Comparison of ENCODE assay signal across 8 cellular contexts in genomic region chr1:54488831-54489626, GRCh38. TPM values are rescaled to one million over a fixed set of nuclear protein-coding genes. Genes with fewer than 3 reads are reported as not detected.
DNase-seq lines count a peak whose midpoint lies in the region; ATAC-seq and TF ChIP-seq lines count a peak whose summit lies in the region.

No MANE protein-coding gene starts in this region.

- H2AFZ ChIP-seq in neural progenitor cell (replicated peaks) = no peak overlapping the region

- H3K4me1 Mint-ChIP-seq in CD8-positive, alpha-beta T cell (ENCODE audit: low read depth) = peaks cover 37% of the 10 kb centered on the region
- peaks cover 51% of the 10 kb centered on the region for H3K4me1 Mint-ChIP-seq in neural progenitor cell

- peaks cover 3% of the 10 kb centered on the region for H3K27me3 Mint-ChIP-seq in CD8-positive, alpha-beta T cell (ENCODE audit: low read depth)
- peaks cover 11% of the 10 kb centered on the region for H3K27me3 Mint-ChIP-seq in neural progenitor cell (ENCODE audit: insufficient read depth, low read depth)

- TF ChIP-seq CTCF in CD8-positive, alpha-beta T cell (IDR thresholded peaks at IDR 0.05) = peak; percentile 96
- TF ChIP-seq CTCF in GM20000 (IDR thresholded peaks at IDR 0.05; ENCODE audit: extremely low read depth, missing control alignments) (peak; percentile 87), RWPE1 (conservative IDR thresholded peaks at IDR 0.05; ENCODE audit: low read depth) (peak; percentile 91), neural progenitor cell (IDR thresholded peaks at IDR 0.05) (peak; percentile 97)

- H3K79me2 ChIP-seq in neural progenitor cell (ENCODE audit: low read depth) = no peaks in the 10 kb centered on the region

- peaks cover 8% of the 10 kb centered on the region for H4K20me1 ChIP-seq in neural progenitor cell (ENCODE audit: low read depth)

- H3K4me2 ChIP-seq in neural progenitor cell = peak overlapping the region; percentile 87

- POLR2A ChIA-PET in CD8-positive, alpha-beta T cell (lab: Charles Lee) = interaction anchor here (0.8 to 5.1 kb wide), 10 partner anchors 12 to 371 kb away, joined by 3 to 70 read pairs (median 4); partner anchors contain the start of genes CYB5RL, MRPL37 and SSBP3
- POLR2A ChIA-PET in RWPE1 (lab: Yijun Ruan, JAX; ENCODE audit: low non-redundant PET) = no interaction called here

- H3K4me1 ChIP-seq in CD8-positive, alpha-beta T cell (ENCODE audit: insufficient read depth, low read length) = peaks cover 34% of the 10 kb centered on the region
- peaks cover 27% of the 10 kb centered on the region for H3K4me1 ChIP-seq in neural progenitor cell

- in situ Hi-C loops in KBM-7 (cut with MboI; ENCODE audit: low pct_unique_long_range_greater_than_20kb, low sequenced_read_pairs) = no loop called here

- H3K27ac ChIP-seq in CD8-positive, alpha-beta T cell (ENCODE audit: low read depth, low read length) = peak overlapping the region; percentile 42
- H3K27ac ChIP-seq in RWPE1 (peak overlapping the region; percentile 89), neural progenitor cell (peak overlapping the region; percentile 88)

- peaks cover 34% of the 10 kb centered on the region for H3F3A ChIP-seq in neural progenitor cell (ENCODE audit: low read depth)

- peak; percentile 47 for ATAC-seq in CD8-positive, alpha-beta T cell

- H3K9ac ChIP-seq in neural progenitor cell = peak overlapping the region; percentile 2

- peak; percentile 45 to 89 (median 63) for DNase-seq in CD8-positive, alpha-beta T cell
- DNase-seq in GM20000 (ENCODE audit: low spot score) (peak; percentile 94), KBM-7 (peak; percentile 86), RWPE1 (ENCODE audit: low spot score) (peak; percentile 93), foreskin melanocyte (peak; percentile 57), neural progenitor cell (ENCODE audit: low spot score) (peak; percentile 95), superior temporal gyrus (ENCODE audit: extremely low spot score) (peak; percentile 83)
- peak; percentile 71 for DNase-seq in activated naive CD4-positive, alpha-beta T cell treated with Interleukin-2 at 50 U/mL for 16 hours

- CTCF ChIA-PET in CD8-positive, alpha-beta T cell (lab: Charles Lee) = interaction anchor here (0.6 to 4.1 kb wide), 69 partner anchors 8 to 629 kb away, joined by 3 to 53 read pairs (median 4); partner anchors contain the start of genes SSBP3, TCEANC2 and TMEM59
- CTCF ChIA-PET in RWPE1 (lab: Yijun Ruan, JAX) = interaction anchor here (0.5 to 1.9 kb wide), 30 partner anchors 9 to 540 kb away, joined by 3 to 18 read pairs (median 4); partner anchors contain the start of genes SSBP3 and TTC22

- H3K27me3 ChIP-seq in CD8-positive, alpha-beta T cell (ENCODE audit: insufficient read depth, low read length) = no peaks in the 10 kb centered on the region
- peaks cover 21% of the 10 kb centered on the region for H3K27me3 ChIP-seq in neural progenitor cell

- H3K9me3 Mint-ChIP-seq in CD8-positive, alpha-beta T cell = no peaks in the 10 kb centered on the region
- no peaks in the 10 kb centered on the region for H3K9me3 Mint-ChIP-seq in neural progenitor cell

- H3K4me3 ChIP-seq in CD8-positive, alpha-beta T cell (ENCODE audit: low read depth, low read length) = peak overlapping the region; percentile 90
- H3K4me3 ChIP-seq in neural progenitor cell = peak overlapping the region; percentile 60

- intact Hi-C loops in CD8-positive, alpha-beta T cell (cut with DNase I, micrococcal nuclease) = loop anchor here (1.0 to 5.0 kb wide), 16 partner anchors 82 to 628 kb away; partner anchors contain the start of genes CYB5RL (in 2 of the 2), MRPL37 (in 2 of the 2), TCEANC2 (in 2 of the 2) and TMEM59 (in 2 of the 2)

- peak overlapping the region; percentile 83 for H3K4me3 Mint-ChIP-seq in CD8-positive, alpha-beta T cell
- peak overlapping the region; percentile 91 for H3K4me3 Mint-ChIP-seq in neural progenitor cell

- peak overlapping the region; percentile 67 for H3K27ac Mint-ChIP-seq in CD8-positive, alpha-beta T cell
- peak overlapping the region; percentile 100 for H3K27ac Mint-ChIP-seq in neural progenitor cell

- H3K36me3 Mint-ChIP-seq in CD8-positive, alpha-beta T cell = no peaks in the 10 kb centered on the region
- no peaks in the 10 kb centered on the region for H3K36me3 Mint-ChIP-seq in neural progenitor cell

- no peaks in the 10 kb centered on the region for H3K9me3 ChIP-seq in CD8-positive, alpha-beta T cell (ENCODE audit: low read length)
- no peaks in the 10 kb centered on the region for H3K9me3 ChIP-seq in neural progenitor cell (ENCODE audit: low read depth)

- no peaks in the 10 kb centered on the region for H3K36me3 ChIP-seq in CD8-positive, alpha-beta T cell (ENCODE audit: insufficient read depth, low read length)
- H3K36me3 ChIP-seq in neural progenitor cell = no peaks in the 10 kb centered on the region

RNA-seq across cellular contexts. Expression of gene ACOT11, which starts 59.0 kb away (rescaled TPM):
- under 1 TPM; 0.14 to 0.27 TPM for total RNA-seq in CD8-positive, alpha-beta T cell
- 0.51 and 1.7 TPM in 2 replicates for total RNA-seq in neural progenitor cell (ENCODE audit: low replicate concordance)

Comparison
In these comparisons a context has a peak if more than half of its experiments do, and no peak if none do; other contexts are left out.
1. Peak in every context shown above with its lines: DNase-seq, ATAC-seq, H3K4me3 ChIP-seq and H3K27ac ChIP-seq.